Comparison of ENCODE assay signal across 13 cellular contexts in the genomic region with DNA sequence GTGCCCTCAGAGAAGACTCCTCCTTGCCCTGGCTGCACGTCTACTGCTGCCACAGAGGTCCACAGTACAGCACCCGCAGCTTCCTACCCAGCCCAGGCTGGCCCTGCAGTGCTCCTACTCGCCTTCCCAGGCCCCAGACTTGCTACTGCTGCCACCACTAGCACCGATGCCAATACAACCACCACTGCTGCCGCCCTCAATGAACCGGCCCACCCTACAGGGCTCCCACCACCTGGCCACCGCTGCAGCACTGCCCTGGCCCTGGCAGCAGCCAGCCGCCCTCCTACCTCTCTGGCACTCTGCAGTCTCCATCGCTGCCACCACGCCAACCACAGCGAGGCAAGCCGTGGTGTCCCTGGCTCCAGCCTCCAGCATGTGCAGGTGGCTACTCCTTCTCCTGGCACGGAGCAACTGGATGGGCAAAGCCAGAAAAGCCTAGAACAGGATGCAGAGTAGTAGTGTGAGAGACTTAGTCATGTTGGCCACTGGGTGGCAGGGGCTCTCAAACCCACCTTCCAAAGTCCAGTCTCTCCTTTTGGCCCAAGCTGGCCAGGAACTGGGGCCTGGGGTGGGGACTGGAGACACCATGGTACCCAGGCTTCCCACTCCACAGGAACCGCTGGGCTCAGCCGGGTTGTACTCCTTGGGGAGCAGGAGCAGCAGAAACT. TPM values are rescaled to one million over a fixed set of nuclear protein-coding genes. Genes with fewer than 3 reads are reported as not detected.
"Had no signal": no experiment of that assay in that cellular context is flagged by ENCODE, and none has a peak within 500 bp of the region (broad histone marks: within the 10 kb centered on the region; RNA-seq: fewer than 3 reads in every experiment).

No MANE protein-coding gene starts in this region.

- ATAC-seq: activated CD8-positive, alpha-beta T cell treated with anti-CD3 and anti-CD28 coated beads for 36 hours; pancreas had no signal

- H3K4me3 ChIP-seq: heart right ventricle, neural progenitor cell, pancreas, uterus had no signal

- H3K9me3 ChIP-seq: heart right ventricle, pancreas, uterus had no signal

- DNase-seq: activated CD8-positive, alpha-beta T cell treated with anti-CD3 and anti-CD28 coated beads for 36 hours; activated naive CD4-positive, alpha-beta T cell; activated naive CD8-positive, alpha-beta T cell treated with anti-CD3 and anti-CD28 coated beads, Interleukin-2, amount 50 U/mL, for 24 hours; heart right ventricle; islet precursor cell; T-helper 9 cell; uterus had no signal

- H3K27me3 ChIP-seq: pancreas, uterus had no signal

- H3K27ac Mint-ChIP-seq: activated CD8-positive, alpha-beta T cell treated with anti-CD3 and anti-CD28 coated beads for 36 hours; activated naive CD8-positive, alpha-beta T cell treated with anti-CD3 and anti-CD28 coated beads, Interleukin-2, amount 50 U/mL, for 24 hours; neural progenitor cell had no signal

- H3K27ac ChIP-seq: heart right ventricle, neural progenitor cell, pancreas, uterus had no signal

- H3K4me3 Mint-ChIP-seq: activated CD8-positive, alpha-beta T cell treated with anti-CD3 and anti-CD28 coated beads for 36 hours; activated naive CD8-positive, alpha-beta T cell treated with anti-CD3 and anti-CD28 coated beads, Interleukin-2, amount 50 U/mL, for 24 hours; activated T-helper 1 cell treated with anti-CD3 and anti-CD28 coated beads, Interleukin-12 subunit alpha, Interleukin-12 subunit beta, Interleukin-2, Interleukin-4 antibody, amounts not matched to agents 30 ng/mL and 10 ng/mL and 1 ng/mL, durations not matched to agents 14 hours and 24 hours and 36 hours; neural progenitor cell had no signal

- H3K4me1 ChIP-seq: heart right ventricle, neural progenitor cell, pancreas, uterus had no signal

- H3K9me3 Mint-ChIP-seq: activated CD8-positive, alpha-beta T cell treated with anti-CD3 and anti-CD28 coated beads for 36 hours; activated naive CD8-positive, alpha-beta T cell treated with anti-CD3 and anti-CD28 coated beads, Interleukin-2, amount 50 U/mL, for 24 hours; activated T-helper 1 cell treated with anti-CD3 and anti-CD28 coated beads, Interleukin-12 subunit alpha, Interleukin-12 subunit beta, Interleukin-2, Interleukin-4 antibody, amounts not matched to agents 30 ng/mL and 10 ng/mL and 1 ng/mL, durations not matched to agents 14 hours and 24 hours and 36 hours; neural progenitor cell had no signal

- H3K4me1 Mint-ChIP-seq: activated naive CD8-positive, alpha-beta T cell treated with anti-CD3 and anti-CD28 coated beads, Interleukin-2, amount 50 U/mL, for 24 hours; neural progenitor cell had no signal

- H3K36me3 Mint-ChIP-seq: neural progenitor cell had no signal

- H3K36me3 ChIP-seq: heart right ventricle, neural progenitor cell, pancreas, uterus had no signal

- H3K9ac ChIP-seq: neural progenitor cell had no signal

RNA-seq across cellular contexts. Expression of a gene that starts 39.4 kb away (rescaled TPM):
- total RNA-seq: activated CD8-positive, alpha-beta T cell treated with anti-CD3 and anti-CD28 coated beads for 36 hours; activated T-helper 1 cell treated with anti-CD3 and anti-CD28 coated beads, Interleukin-12 subunit alpha, Interleukin-12 subunit beta, Interleukin-2, Interleukin-4 antibody, amounts not matched to agents 30 ng/mL and 10 ng/mL and 1 ng/mL, durations not matched to agents 14 hours and 24 hours and 36 hours; astrocyte; fibroblast of lung; heart right ventricle; lower leg skin; uterus had no signal
- polyA plus RNA-seq: fibroblast of lung, heart right ventricle had no signal
